In the genomic region with DNA sequence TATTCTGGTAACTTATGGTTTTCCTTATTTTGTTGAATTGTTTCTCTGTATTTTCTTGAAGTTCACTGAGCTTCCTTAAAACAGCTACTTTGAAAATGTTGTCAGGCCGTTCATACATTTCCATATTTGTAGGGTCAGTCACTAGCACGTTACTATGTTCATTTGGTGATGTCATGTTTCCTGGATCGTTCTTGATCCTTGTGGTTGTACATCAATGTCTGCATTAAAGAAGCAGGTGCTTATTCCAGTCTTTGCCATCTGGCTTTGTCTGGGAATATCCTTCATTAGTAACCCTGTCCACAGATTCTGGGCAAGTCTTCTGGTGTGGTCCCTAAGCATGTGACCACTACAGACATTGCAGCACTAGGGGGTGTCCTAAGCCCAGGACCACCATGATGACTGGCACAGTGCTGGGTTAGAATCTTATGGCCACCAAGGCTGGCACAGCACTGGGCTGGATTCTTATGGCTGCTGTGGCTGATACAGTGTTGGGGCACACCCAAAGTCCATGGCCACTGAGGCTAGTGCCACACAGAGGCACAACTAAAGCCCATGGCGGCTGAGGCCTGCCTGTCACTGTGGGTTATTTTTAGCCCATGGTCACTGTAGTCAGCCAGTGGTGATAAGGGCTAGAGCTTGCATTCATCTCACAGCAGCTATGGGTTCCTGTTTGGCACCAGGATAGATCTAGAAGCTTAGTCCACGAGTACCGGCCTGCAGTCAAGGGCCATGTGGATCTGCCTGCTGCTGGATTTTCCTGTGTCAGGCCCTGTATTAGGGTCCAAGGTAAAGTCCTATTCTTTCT, we compare ENCODE assay signal across 1 cellular context.
TF ChIP-seq lines count a peak whose summit lies in the region.

No MANE protein-coding gene starts in this region.

TF ChIP-seq in IMR-90, 13 proteins besides CTCF, POLR2A, EP300 and RAD21:
- TF ChIP-seq BHLHE40 (IDR thresholded peaks at IDR 0.05; ENCODE audit: low read depth, low read length) (no peak), MXI1 (IDR thresholded peaks at IDR 0.05; ENCODE audit: borderline replicate concordance, low read depth, low read length) (no peak)
- TF ChIP-seq, protein P1, sequence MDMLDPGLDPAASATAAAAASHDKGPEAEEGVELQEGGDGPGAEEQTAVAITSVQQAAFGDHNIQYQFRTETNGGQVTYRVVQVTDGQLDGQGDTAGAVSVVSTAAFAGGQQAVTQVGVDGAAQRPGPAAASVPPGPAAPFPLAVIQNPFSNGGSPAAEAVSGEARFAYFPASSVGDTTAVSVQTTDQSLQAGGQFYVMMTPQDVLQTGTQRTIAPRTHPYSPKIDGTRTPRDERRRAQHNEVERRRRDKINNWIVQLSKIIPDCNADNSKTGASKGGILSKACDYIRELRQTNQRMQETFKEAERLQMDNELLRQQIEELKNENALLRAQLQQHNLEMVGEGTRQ (IDR thresholded peaks at IDR 0.05; ENCODE audit: low read depth, low read length) = no peak
TF ChIP-seq in IMR-90: peak in this region for 0.
